ENCODE assay signal across 16 cellular contexts in genomic region chr20:38046572-38046971, GRCh38. TPM values are rescaled to one million over a fixed set of nuclear protein-coding genes. Genes with fewer than 3 reads are reported as not detected.
DNase-seq lines count a peak whose midpoint lies in the region; ATAC-seq and TF ChIP-seq lines count a peak whose summit lies in the region.
"Had no signal": no experiment of that assay in that cellular context is flagged by ENCODE, and none has a peak within 500 bp of the region (broad histone marks: within the 10 kb centered on the region; RNA-seq: fewer than 3 reads in every experiment).

No MANE protein-coding gene starts in this region.

- DNase-seq in activated CD4-positive, alpha-beta T cell treated with anti-CD3 and anti-CD28 coated beads for 36 hours: no peak
- no peak for DNase-seq in activated CD4-positive, alpha-beta T cell treated with anti-CD3 and anti-CD28 coated beads, Interleukin-2, amount 50 U/mL, for 1 hour
- DNase-seq in Panc1 (ENCODE audit: low read depth, low spot score) (no peak), heart left ventricle (peak in 1 of 5 donors; percentile 43), trophoblast cell (no peak), NCI-H748 (lab: John Stamatoyannopoulos, UW; ENCODE audit: unreplicated experiment) (no peak), HuH-7.5 (ENCODE audit: low spot score) (no peak)
- DNase-seq: C1 segment of cervical spinal cord; GM23248; NCI-H774; occipital lobe; RPMI8226; small intestine; stimulated activated naive CD4-positive, alpha-beta T cell treated with Interleukin-2 at 50 U/mL for 16 hours had no signal

- H3K36me3 Mint-ChIP-seq in activated CD4-positive, alpha-beta T cell treated with anti-CD3 and anti-CD28 coated beads for 36 hours (ENCODE audit: low read depth): peaks cover 56% of the 10 kb centered on the region

- H3K4me3 Mint-ChIP-seq in activated CD4-positive, alpha-beta T cell treated with anti-CD3 and anti-CD28 coated beads for 36 hours: no peak overlapping the region

- in situ Hi-C loops in Panc1 (cut with HindIII; ENCODE audit: low pct_unique_long_range_greater_than_20kb, low sequenced_read_pairs): no loop called here

- H3K23ac ChIP-seq in trophoblast cell (ENCODE audit: low read length): no peak overlapping the region

- CTCF ChIA-PET in activated CD4-positive, alpha-beta T cell treated with anti-CD3 and anti-CD28 coated beads for 36 hours (lab: Charles Lee): interaction anchor here (1.0 to 2.7 kb wide), 5 partner anchors 10 to 175 kb away, joined by 4 to 7 read pairs (median 4); no protein-coding TSS in a partner anchor
- CTCF ChIA-PET in Panc1 (lab: Charles Lee): no interaction called here

- peak overlapping the region; percentile 15 for H3K27ac Mint-ChIP-seq in activated CD4-positive, alpha-beta T cell treated with anti-CD3 and anti-CD28 coated beads for 36 hours

- H2BK5ac ChIP-seq in trophoblast cell (ENCODE audit: low read depth, low read length, poor library complexity): no peak overlapping the region

- TF ChIP-seq CTCF in Panc1 (IDR thresholded peaks at IDR 0.05): no peak
- TF ChIP-seq CTCF in heart left ventricle (IDR thresholded peaks at IDR 0.05): no peak

- no peaks in the 10 kb centered on the region for H3K27me3 Mint-ChIP-seq in activated CD4-positive, alpha-beta T cell treated with anti-CD3 and anti-CD28 coated beads for 36 hours

- H3K27ac ChIP-seq in Panc1 (ENCODE audit: low read length): no peak overlapping the region
- H3K27ac ChIP-seq in heart left ventricle: peak overlapping the region in 2 of 12 donors; percentile 2 to 26
- peak overlapping the region; percentile 16 for H3K27ac ChIP-seq in trophoblast cell (ENCODE audit: low read depth, low read length)
- H3K27ac ChIP-seq: 22Rv1, GM23248 had no signal

- H4K12ac ChIP-seq in trophoblast cell (ENCODE audit: low read depth, low read length): no peak overlapping the region

- no peaks in the 10 kb centered on the region for H3K9me3 Mint-ChIP-seq in activated CD4-positive, alpha-beta T cell treated with anti-CD3 and anti-CD28 coated beads for 36 hours (ENCODE audit: low read depth)

- peaks cover 30% of the 10 kb centered on the region for H3K36me3 ChIP-seq in Panc1 (ENCODE audit: control insufficient read depth, insufficient read depth, low read length)
- H3K36me3 ChIP-seq in heart left ventricle: peaks cover 0 to 92% (median 85%) of the 10 kb centered on the region in 9 donors
- H3K36me3 ChIP-seq in trophoblast cell (ENCODE audit: control insufficient read depth in 1 of 2, insufficient read depth in 2 of 2, low read length in 2 of 2): peaks cover 0 to 10% of the 10 kb centered on the region in 2 experiments

- ATAC-seq in activated CD4-positive, alpha-beta T cell treated with anti-CD3 and anti-CD28 coated beads for 36 hours: no peak
- ATAC-seq in Panc1 (no peak), heart left ventricle (peak in 3 of 4 donors; percentile 63 to 80 (median 68)), GM21786 (IDR thresholded peaks at IDR 0.05; ENCODE audit: unreplicated experiment) (no peak)

- H2BK120ac ChIP-seq in trophoblast cell (ENCODE audit: insufficient read depth, low read length, poor library complexity): no peak overlapping the region

- no peaks in the 10 kb centered on the region for H3K27me3 ChIP-seq in Panc1 (ENCODE audit: control insufficient read depth, insufficient read depth, low read length)
- H3K27me3 ChIP-seq in heart left ventricle: no peaks in the 10 kb centered on the region
- no peaks in the 10 kb centered on the region for H3K27me3 ChIP-seq in trophoblast cell (ENCODE audit: insufficient read depth, low read length)

- no peaks in the 10 kb centered on the region for H3K9me3 ChIP-seq in Panc1 (ENCODE audit: control insufficient read depth, insufficient read depth, low read depth, low read length)
- H3K9me3 ChIP-seq in heart left ventricle: no peaks in the 10 kb centered on the region
- no peaks in the 10 kb centered on the region for H3K9me3 ChIP-seq in trophoblast cell (ENCODE audit: insufficient read depth, low read depth, low read length)

- H2AFZ ChIP-seq in trophoblast cell (ENCODE audit: insufficient read depth, low read length, poor library complexity): no peak overlapping the region
- H2AFZ ChIP-seq: GM23248 had no signal

- peak overlapping the region; percentile 83 for H3K4ac ChIP-seq in trophoblast cell (ENCODE audit: low read depth, low read length)

- no peak overlapping the region for H2AK5ac ChIP-seq in trophoblast cell (ENCODE audit: low read length)

- 63 to 68% (median 67%) methylated on average over 4 of the region's 4 CpGs for WGBS in heart left ventricle, 4 donors
- no CpG with 5 or more reads among the region's 4 CpGs for WGBS in trophoblast cell (ENCODE audit: extremely low coverage, insufficient coverage, insufficient read length)

- TSS peak; percentile 33 for BruUV-seq in Panc1 (replicated peaks; lab: Mats Ljungman, UMichigan)

- no peaks in the 10 kb centered on the region for H3K79me2 ChIP-seq in trophoblast cell (ENCODE audit: control insufficient read depth, insufficient read depth, low read length, poor library complexity)

- H3K79me1 ChIP-seq in trophoblast cell (ENCODE audit: low read length): peaks cover 4% of the 10 kb centered on the region

- H3K4me1 Mint-ChIP-seq in activated CD4-positive, alpha-beta T cell treated with anti-CD3 and anti-CD28 coated beads for 36 hours: peaks cover 59% of the 10 kb centered on the region

- intact Hi-C loops in activated CD4-positive, alpha-beta T cell treated with anti-CD3 and anti-CD28 coated beads for 36 hours (cut with DNase I, micrococcal nuclease): no loop called here
- intact Hi-C loops in Panc1 (cut with micrococcal nuclease; ENCODE audit: unreplicated experiment): no loop called here
- intact Hi-C loops in heart left ventricle (cut with DNase I): loop anchor here in 1 of 10 donors (10.0 kb wide), 1 partner anchor 368 kb away; no protein-coding TSS in a partner anchor

- no peak overlapping the region for H3K9ac ChIP-seq in trophoblast cell (ENCODE audit: low read length)
- H3K9ac ChIP-seq: GM23248 had no signal

- no peak overlapping the region for H4K91ac ChIP-seq in trophoblast cell (ENCODE audit: low read depth, low read length)

- H2BK12ac ChIP-seq in trophoblast cell (ENCODE audit: low read length): peak overlapping the region; percentile 58

- no peak overlapping the region for H3K18ac ChIP-seq in trophoblast cell (ENCODE audit: low read length)

- TF ChIP-seq POLR2A in heart left ventricle (IDR thresholded peaks at IDR 0.05): no peak

- H3K14ac ChIP-seq in trophoblast cell (ENCODE audit: low read length): no peak overlapping the region

- H3K4me1 ChIP-seq in Panc1 (ENCODE audit: control insufficient read depth, insufficient read depth, low read length) (peaks cover 7% of the 10 kb centered on the region), heart left ventricle (peaks cover 0 to 43% (median 24%) of the 10 kb centered on the region in 12 donors), trophoblast cell (ENCODE audit: control insufficient read depth in 1 of 2, insufficient read depth in 2 of 2, low read length in 2 of 2) (peaks cover 8 to 17% of the 10 kb centered on the region in 2 experiments)

- POLR2A ChIA-PET in activated CD4-positive, alpha-beta T cell treated with anti-CD3 and anti-CD28 coated beads for 36 hours (lab: Charles Lee): no interaction called here
- POLR2A ChIA-PET in Panc1 (lab: Charles Lee): no interaction called here

- H4K8ac ChIP-seq in trophoblast cell (ENCODE audit: low read depth, low read length): peak overlapping the region; percentile 77

- H3K4me3 ChIP-seq in Panc1 (ENCODE audit: low read depth in 2 of 2, low read length in 2 of 2) (no peak overlapping the region), heart left ventricle (no peak overlapping the region), trophoblast cell (ENCODE audit: low read depth, low read length) (no peak overlapping the region)
- H3K4me3 ChIP-seq: GM23248 had no signal

- no peak overlapping the region for H3K4me2 ChIP-seq in trophoblast cell (ENCODE audit: low read length)

RNA-seq across cellular contexts. Expression of gene RPRD1B, which starts 13.0 kb away (rescaled TPM):
- total RNA-seq in activated CD4-positive, alpha-beta T cell treated with anti-CD3 and anti-CD28 coated beads for 36 hours: 10 to 100 TPM; 29.9 to 36.4 TPM
- total RNA-seq in Panc1 (2021; ENCODE audit: unreplicated experiment): 33.6 TPM
- 21.5 TPM for polyA plus RNA-seq in Panc1 (2012; ENCODE audit: insufficient read length)
- total RNA-seq in heart left ventricle: 10 to 100 TPM; 32.5 to 60.2 (median 43.1) TPM
- 10 to 100 TPM in 1 of 2 donors, 1 to 10 TPM in 1; 9.1 to 41.3 TPM for polyA plus RNA-seq in heart left ventricle
- polyA plus RNA-seq in trophoblast cell (2013): 29.9 and 32.6 TPM in 2 replicates

RNA-seq across cellular contexts. Expression of gene TTI1, which starts 13.3 kb away (rescaled TPM):
- 10 to 100 TPM; 35.6 to 36.7 TPM for total RNA-seq in activated CD4-positive, alpha-beta T cell treated with anti-CD3 and anti-CD28 coated beads for 36 hours
- total RNA-seq in Panc1 (2021; ENCODE audit: unreplicated experiment) (26.6 TPM), heart left ventricle (10 to 100 TPM in 8 of 9 donors, 1 to 10 TPM in 1; 9.7 to 13.3 (median 11.0) TPM)
- 12.9 TPM for polyA plus RNA-seq in Panc1 (2012; ENCODE audit: insufficient read length)
- polyA plus RNA-seq in heart left ventricle: 10 to 100 TPM in 1 of 2 donors, 1 to 10 TPM in 1; 7.3 to 10.9 TPM
- 14.6 and 14.7 TPM in 2 replicates for polyA plus RNA-seq in trophoblast cell (2013)

Comparison
In these comparisons a context has a peak if more than half of its experiments do, and no peak if none do; other contexts are left out.
1. ATAC-seq: peak in heart left ventricle (3 of 4); none in activated CD4-positive, alpha-beta T cell treated with anti-CD3 and anti-CD28 coated beads for 36 hours (single experiment), Panc1 (single experiment) and GM21786 (single experiment).